In genomic region chr11:69350596-69350995, GRCh38 we compare ENCODE assay signal across 21 cellular contexts. TPM values are rescaled to one million over a fixed set of nuclear protein-coding genes. Genes with fewer than 3 reads are reported as not detected.
A peak's percentile ranks its signal among the peaks of the same experiment; 100 is the strongest.
DNase-seq lines count a peak whose midpoint lies in the region; ATAC-seq, FAIRE-seq and TF ChIP-seq lines count a peak whose summit lies in the region.
"Had no signal": no experiment of that assay in that cellular context is flagged by ENCODE, and none has a peak within 500 bp of the region (broad histone marks: within the 10 kb centered on the region; RNA-seq: fewer than 3 reads in every experiment).

No MANE protein-coding gene starts in this region.

- peaks cover 26% of the 10 kb centered on the region for H3F3A ChIP-seq in SK-N-SH (replicated peaks; ENCODE audit: insufficient read depth)

- no peak for TF ChIP-seq CTCF in SK-N-SH (IDR thresholded peaks at IDR 0.05)

- CTCF ChIA-PET in SK-N-SH (lab: Yijun Ruan, JAX): interaction anchor here (0.7 to 1.3 kb wide), 2 partner anchors 228 to 319 kb away, joined by 3 read pairs; no protein-coding TSS in a partner anchor

- H3K27ac Mint-ChIP-seq in effector memory CD8-positive, alpha-beta T cell: no peak overlapping the region

- no peak overlapping the region for H2AFZ ChIP-seq in SK-N-SH (ENCODE audit: low read depth)

- H3K4me1 ChIP-seq in SK-N-SH (ENCODE audit: control insufficient read depth in 1 of 2, insufficient read depth in 2 of 2, low read depth in 1 of 2, low read length in 1 of 2) (peaks cover 3 to 34% of the 10 kb centered on the region in 2 experiments; a peak in 3 of 4 replicates), adipocyte (ENCODE audit: control insufficient read depth, insufficient read depth, low read length) (peaks cover 27% of the 10 kb centered on the region)

- H3K9me3 ChIP-seq in SK-N-SH (no peaks in the 10 kb centered on the region; the same call in 1 of the 2 replicates), adipocyte (ENCODE audit: control insufficient read depth, low read length) (peaks cover 6% of the 10 kb centered on the region)

- peak; percentile 88 for FAIRE-seq in frontal cortex (lab: Jason Lieb, UNC)
- FAIRE-seq: GM12878 had no signal

- no peak overlapping the region; the same call in 1 of the 2 replicates for H3K4me2 ChIP-seq in SK-N-SH

- TF ChIP-seq EP300 in SK-N-SH (IDR thresholded peaks at IDR 0.05; ENCODE audit: borderline replicate concordance in 1 of 2, low read depth in 1 of 2, low read length in 1 of 2): no peak

- TF ChIP-seq RAD21 in SK-N-SH (IDR thresholded peaks at IDR 0.05; ENCODE audit: low read length): no peak

- H3K9me2 ChIP-seq in SK-N-SH: no peaks in the 10 kb centered on the region

- H3K27me3 ChIP-seq in SK-N-SH (ENCODE audit: insufficient read depth) (no peaks in the 10 kb centered on the region), adipocyte (replicated peaks; ENCODE audit: control insufficient read depth, insufficient read depth, low read length) (no peaks in the 10 kb centered on the region)

- no peak overlapping the region for H3K4me3 Mint-ChIP-seq in effector memory CD8-positive, alpha-beta T cell
- H3K4me3 Mint-ChIP-seq: IgD-negative memory B cell had no signal

- peak overlapping the region; percentile 42; the same call in 1 of the 2 replicates for H3K9ac ChIP-seq in SK-N-SH
- H3K9ac ChIP-seq in adipocyte (ENCODE audit: low read length): peak overlapping the region; percentile 31

- H4K20me1 ChIP-seq in SK-N-SH (ENCODE audit: insufficient read depth): no peaks in the 10 kb centered on the region

- H3K36me3 ChIP-seq in SK-N-SH (replicated peaks in 1 of 2; ENCODE audit: control insufficient read depth in 1 of 2, insufficient read depth in 2 of 2, low read length in 1 of 2) (peaks cover 0 to 9% of the 10 kb centered on the region in 2 experiments), adipocyte (ENCODE audit: control insufficient read depth, insufficient read depth, low read length, severe bottlenecking) (no peaks in the 10 kb centered on the region)

- H3K27ac ChIP-seq in SK-N-SH (ENCODE audit: low read depth in 2 of 2, low read length in 1 of 2): peak overlapping the region in 1 of 2 experiments; percentile 77; a peak in 2 of 4 replicates
- H3K27ac ChIP-seq: 22Rv1, C4-2B had no signal

- no peak for ATAC-seq in SK-N-SH treated with all-trans-retinoic acid at 6 μM for 48 hours
- no peak for ATAC-seq in effector memory CD8-positive, alpha-beta T cell (replicated peaks)
- ATAC-seq: GM12878 had no signal

- no peaks in the 10 kb centered on the region for H3K9me3 Mint-ChIP-seq in effector memory CD8-positive, alpha-beta T cell

- POLR2A ChIA-PET in SK-N-SH (lab: Yijun Ruan, JAX): no interaction called here

- H3K4me3 ChIP-seq in SK-N-SH (ENCODE audit: low read depth in 2 of 2, low read length in 1 of 2): no peak overlapping the region
- no peak overlapping the region for H3K4me3 ChIP-seq in adipocyte (ENCODE audit: low read length)
- H3K4me3 ChIP-seq: GM12878 had no signal

- no peaks in the 10 kb centered on the region for H3K36me3 Mint-ChIP-seq in effector memory CD8-positive, alpha-beta T cell (ENCODE audit: insufficient read depth)

- DNase-seq in SK-N-SH: no peak
- no peak for DNase-seq in adipocyte (ENCODE audit: low read depth)
- no peak for DNase-seq in frontal cortex (ENCODE audit: low spot score in 2 of 2)
- no peak for DNase-seq in NCI-H748 (lab: John Stamatoyannopoulos, UW; ENCODE audit: unreplicated experiment)
- no peak for DNase-seq in effector memory CD8-positive, alpha-beta T cell
- no peak for DNase-seq in GF-D8 (lab: John Stamatoyannopoulos, UW)
- DNase-seq in LoVo (ENCODE audit: low spot score): no peak
- DNase-seq: COR-L47; DMS53; H7; NCI-H1436 treated with DMSO at 0.1 percent for 48 hours; NCI-H2227 treated with DMSO at 0.1 percent for 48 hours; NCI-H526; NK-92 treated with Interleukin-12 subunit alpha and Interleukin-12 subunit beta, amount 100 ng/mL, for 24 hours; OCI-M1; Right ventricle myocardium superior had no signal

- no peaks in the 10 kb centered on the region for H3K4me1 Mint-ChIP-seq in effector memory CD8-positive, alpha-beta T cell (ENCODE audit: low read depth in 2 of 2)
- H3K4me1 Mint-ChIP-seq: IgD-negative memory B cell had no signal

- peaks cover 10 to 34% of the 10 kb centered on the region in 2 donors for H3K27me3 Mint-ChIP-seq in effector memory CD8-positive, alpha-beta T cell

- H3K79me2 ChIP-seq in SK-N-SH (ENCODE audit: insufficient read depth): 0 out of 2 replicates have a peak, but pooled peaks cover 3% of the 10 kb centered on the region

TF ChIP-seq in SK-N-SH, 30 proteins besides CTCF, POLR2A, EP300 and RAD21 (continues in another document):
- TF ChIP-seq SIN3A (IDR thresholded peaks at IDR 0.05; ENCODE audit: borderline replicate concordance, low read depth, low read length) (no peak), USF2 (IDR thresholded peaks at IDR 0.05; ENCODE audit: borderline replicate concordance, low read depth, low read length) (no peak), FOSL2 (IDR thresholded peaks at IDR 0.05; ENCODE audit: borderline replicate concordance, low read depth) (no peak), GATA2 (CRISPR knock-in tag; IDR thresholded peaks at IDR 0.05) (no peak), RFX5 (IDR thresholded peaks at IDR 0.05; ENCODE audit: low read length) (no peak), USF1 (IDR thresholded peaks at IDR 0.05; ENCODE audit: borderline replicate concordance, low read depth) (no peak), TEAD4 (IDR thresholded peaks at IDR 0.05; ENCODE audit: borderline replicate concordance, insufficient read depth) (no peak)

TF ChIP-seq in SK-N-SH treated with all-trans-retinoic acid at 6 μM for 48 hours, 23 proteins besides CTCF, POLR2A, EP300 and RAD21:
- no peak for TF ChIP-seq ZNF8 (CRISPR knock-in tag; IDR thresholded peaks at IDR 0.05)

RNA-seq across cellular contexts. Expression of gene MYEOV, which starts 56.6 kb away (rescaled TPM):
- 3.0 and 3.6 TPM in 2 replicates for polyA plus RNA-seq in SK-N-SH (2012; rRNA removed)
- polyA plus RNA-seq in SK-N-SH (2012; cell fraction: cytosol; rRNA removed): 1.4 and 1.6 TPM in 2 replicates
- 7.8 and 9.9 TPM in 2 replicates for polyA plus RNA-seq in SK-N-SH (2012; cell fraction: nucleus; rRNA removed)
- total RNA-seq in frontal cortex: not detected
- total RNA-seq: Right ventricle myocardium superior had no signal
